Comparison of ENCODE assay signal across 24 cellular contexts in genomic region chr19:280541-281007, GRCh38. TPM values are rescaled to one million over a fixed set of nuclear protein-coding genes. Genes with fewer than 3 reads are reported as not detected.
DNase-seq lines count a peak whose midpoint lies in the region; ATAC-seq lines count a peak whose summit lies in the region.
"Had no signal": no experiment of that assay in that cellular context is flagged by ENCODE, and none has a peak within 500 bp of the region (broad histone marks: within the 10 kb centered on the region; RNA-seq: fewer than 3 reads in every experiment).

No MANE protein-coding gene starts in this region.

- peaks cover 0 to 4% (median 0%) of the 10 kb centered on the region in 11 donors for H3K9me3 Mint-ChIP-seq in naive thymus-derived CD4-positive, alpha-beta T cell
- H3K9me3 Mint-ChIP-seq in activated CD4-positive, alpha-beta T cell treated with anti-CD3 and anti-CD28 coated beads, Interleukin-2, amount 10 ng/mL, durations not matched to agents 24 days and 14 days = no peaks in the 10 kb centered on the region
- H3K9me3 Mint-ChIP-seq: activated CD4-positive, alpha-beta memory T cell treated with anti-CD3 and anti-CD28 coated beads for 36 hours; CD4-positive, alpha-beta memory T cell; effector memory CD8-positive, alpha-beta T cell; T-helper 2 cell treated with Interferon-gamma antibody and Interleukin-4, amounts not matched to agents 5 μg/mL and 100 μg/mL, for 36 hours had no signal

- no peak overlapping the region for H3K27ac ChIP-seq in naive thymus-derived CD4-positive, alpha-beta T cell (ENCODE audit: low read depth, low read length)
- H3K27ac ChIP-seq: 22Rv1, brain microvascular endothelial cell, esophagus muscularis mucosa, tibial nerve, WERI-Rb-1 had no signal

- no peaks in the 10 kb centered on the region for H3K4me1 Mint-ChIP-seq in naive thymus-derived CD4-positive, alpha-beta T cell
- H3K4me1 Mint-ChIP-seq in activated CD4-positive, alpha-beta T cell treated with anti-CD3 and anti-CD28 coated beads, Interleukin-2, amount 10 ng/mL, durations not matched to agents 24 days and 14 days = no peaks in the 10 kb centered on the region
- H3K4me1 Mint-ChIP-seq: CD4-positive, alpha-beta memory T cell had no signal

- peaks cover 0 to 6% (median 0%) of the 10 kb centered on the region in 5 donors for H3K36me3 Mint-ChIP-seq in naive thymus-derived CD4-positive, alpha-beta T cell
- H3K36me3 Mint-ChIP-seq in activated CD4-positive, alpha-beta T cell treated with anti-CD3 and anti-CD28 coated beads, Interleukin-2, amount 10 ng/mL, durations not matched to agents 24 days and 14 days (ENCODE audit: low read depth) = no peaks in the 10 kb centered on the region
- H3K36me3 Mint-ChIP-seq: activated CD4-positive, alpha-beta memory T cell treated with anti-CD3 and anti-CD28 coated beads for 36 hours; CD4-positive, alpha-beta memory T cell had no signal

- CTCF ChIA-PET in naive thymus-derived CD4-positive, alpha-beta T cell (lab: Charles Lee) = no interaction called here

- no peaks in the 10 kb centered on the region for H3K9me3 ChIP-seq in naive thymus-derived CD4-positive, alpha-beta T cell (ENCODE audit: control insufficient read depth in 2 of 3, low read length in 3 of 3)
- H3K9me3 ChIP-seq: esophagus muscularis mucosa, tibial nerve had no signal

- no peak overlapping the region for H3K4me3 ChIP-seq in naive thymus-derived CD4-positive, alpha-beta T cell (ENCODE audit: low read length)
- H3K4me3 ChIP-seq: esophagus muscularis mucosa, lung, tibial nerve had no signal

- DNase-seq in NCI-H510A (lab: John Stamatoyannopoulos, UW) (peak; percentile 60), NCI-H510A treated with DMSO at 0.1 percent for 48 hours (lab: John Stamatoyannopoulos, UW) (no peak), NCI-H2107 treated with DMSO at 0.1 percent for 48 hours (lab: John Stamatoyannopoulos, UW; ENCODE audit: unreplicated experiment) (peak; percentile 70), RPMI8226 (peak; percentile 32), retina (peak; percentile 38)
- DNase-seq in naive thymus-derived CD4-positive, alpha-beta T cell = no peak
- no peak for DNase-seq in activated CD4-positive, alpha-beta T cell treated with anti-CD3 and anti-CD28 coated beads, Interleukin-2, amount 10 ng/mL, durations not matched to agents 24 days and 14 days
- DNase-seq in stimulated activated CD4-positive, alpha-beta T cell treated with anti-CD3 and anti-CD28 coated beads, Interleukin-15, amount 100 ng/mL, for 24 hours = no peak
- DNase-seq: activated CD4-positive, alpha-beta memory T cell treated with anti-CD3 and anti-CD28 coated beads for 36 hours; activated gamma-delta T cell; brain microvascular endothelial cell; CD4-positive, alpha-beta memory T cell; DMS53; effector memory CD8-positive, alpha-beta T cell; hypothalamus; stimulated activated CD4-positive, alpha-beta T cell treated with anti-CD3 and anti-CD28 coated beads, Interleukin-4, amount 100 ng/mL, for 1 hour; stimulated activated naive CD8-positive, alpha-beta T cell treated with anti-CD3 and anti-CD28 coated beads, Interleukin-15, Interleukin-2, amounts not matched to agents 100 U/mL and 50 U/mL, for 24 hours; WERI-Rb-1 had no signal

- no peaks in the 10 kb centered on the region for H3K4me1 ChIP-seq in naive thymus-derived CD4-positive, alpha-beta T cell (ENCODE audit: control insufficient read depth in 2 of 2, insufficient read depth in 2 of 2, low read length in 2 of 2)
- H3K4me1 ChIP-seq: esophagus muscularis mucosa, tibial nerve had no signal

- no peak overlapping the region for H3K4me3 Mint-ChIP-seq in naive thymus-derived CD4-positive, alpha-beta T cell
- no peak overlapping the region for H3K4me3 Mint-ChIP-seq in activated CD4-positive, alpha-beta T cell treated with anti-CD3 and anti-CD28 coated beads, Interleukin-2, amount 10 ng/mL, durations not matched to agents 24 days and 14 days
- H3K4me3 Mint-ChIP-seq: activated CD4-positive, alpha-beta memory T cell treated with anti-CD3 and anti-CD28 coated beads for 36 hours; CD4-positive, alpha-beta memory T cell; effector memory CD8-positive, alpha-beta T cell; T-helper 2 cell treated with Interferon-gamma antibody and Interleukin-4, amounts not matched to agents 5 μg/mL and 100 μg/mL, for 36 hours had no signal

- no peak overlapping the region for H3K27ac Mint-ChIP-seq in naive thymus-derived CD4-positive, alpha-beta T cell
- H3K27ac Mint-ChIP-seq in activated CD4-positive, alpha-beta T cell treated with anti-CD3 and anti-CD28 coated beads, Interleukin-2, amount 10 ng/mL, durations not matched to agents 24 days and 14 days = no peak overlapping the region
- H3K27ac Mint-ChIP-seq: activated CD4-positive, alpha-beta memory T cell treated with anti-CD3 and anti-CD28 coated beads for 36 hours; CD4-positive, alpha-beta memory T cell; effector memory CD8-positive, alpha-beta T cell; T-helper 2 cell treated with Interferon-gamma antibody and Interleukin-4, amounts not matched to agents 5 μg/mL and 100 μg/mL, for 36 hours had no signal

- peaks cover 13 to 40% (median 31%) of the 10 kb centered on the region in 5 donors for H3K27me3 Mint-ChIP-seq in naive thymus-derived CD4-positive, alpha-beta T cell
- H3K27me3 Mint-ChIP-seq in activated CD4-positive, alpha-beta T cell treated with anti-CD3 and anti-CD28 coated beads, Interleukin-2, amount 10 ng/mL, durations not matched to agents 24 days and 14 days = peaks cover 6% of the 10 kb centered on the region

- no peaks in the 10 kb centered on the region for H3K36me3 ChIP-seq in naive thymus-derived CD4-positive, alpha-beta T cell (ENCODE audit: control insufficient read depth in 2 of 3, insufficient read depth in 3 of 3, low read length in 3 of 3)
- H3K36me3 ChIP-seq: brain microvascular endothelial cell, tibial nerve, WERI-Rb-1 had no signal

- ATAC-seq in naive thymus-derived CD4-positive, alpha-beta T cell = no peak
- ATAC-seq: effector memory CD8-positive, alpha-beta T cell; stimulated activated naive CD8-positive, alpha-beta T cell treated with anti-CD3 and anti-CD28 coated beads, Interleukin-15, Interleukin-2, amounts not matched to agents 100 U/mL and 50 U/mL, for 24 hours had no signal

- POLR2A ChIA-PET in naive thymus-derived CD4-positive, alpha-beta T cell (lab: Charles Lee) = no interaction called here

- no peaks in the 10 kb centered on the region for H3K27me3 ChIP-seq in naive thymus-derived CD4-positive, alpha-beta T cell (ENCODE audit: control insufficient read depth in 2 of 2, insufficient read depth in 2 of 2, low read length in 2 of 2)
- H3K27me3 ChIP-seq: brain microvascular endothelial cell, tibial nerve had no signal

- intact Hi-C loops in naive thymus-derived CD4-positive, alpha-beta T cell (cut with micrococcal nuclease) = no loop called here
- intact Hi-C loops in activated CD4-positive, alpha-beta T cell treated with anti-CD3 and anti-CD28 coated beads, Interleukin-2, amount 10 ng/mL, durations not matched to agents 24 days and 14 days (cut with micrococcal nuclease) = no loop called here

RNA-seq across cellular contexts. Expression of gene PLPP2, which starts 10.6 kb away (rescaled TPM):
- under 1 TPM in 1 of 5 experiments, not detected in 4; 0.24 TPM for total RNA-seq in naive thymus-derived CD4-positive, alpha-beta T cell
- polyA plus RNA-seq in naive thymus-derived CD4-positive, alpha-beta T cell = not detected
- 0.07 and 0.24 TPM in 2 replicates for total RNA-seq in activated CD4-positive, alpha-beta T cell treated with anti-CD3 and anti-CD28 coated beads, Interleukin-2, amount 10 ng/mL, durations not matched to agents 24 days and 14 days
- total RNA-seq: LHCN-M2 had no signal

Comparison
In these comparisons a context has a peak if more than half of its experiments do, and no peak if none do; other contexts are left out.
1. DNase-seq: peak in NCI-H510A (single experiment), NCI-H2107 treated with DMSO at 0.1 percent for 48 hours (single experiment), RPMI8226 (single experiment) and retina (single experiment); none in NCI-H510A treated with DMSO at 0.1 percent for 48 hours (single experiment), naive thymus-derived CD4-positive, alpha-beta T cell (0 of 9), activated CD4-positive, alpha-beta T cell treated with anti-CD3 and anti-CD28 coated beads, Interleukin-2, amount 10 ng/mL, durations not matched to agents 24 days and 14 days (single experiment) and stimulated activated CD4-positive, alpha-beta T cell treated with anti-CD3 and anti-CD28 coated beads, Interleukin-15, amount 100 ng/mL, for 24 hours (single experiment).